Comparison of ENCODE assay signal across 9 cellular contexts in the genomic region with DNA sequence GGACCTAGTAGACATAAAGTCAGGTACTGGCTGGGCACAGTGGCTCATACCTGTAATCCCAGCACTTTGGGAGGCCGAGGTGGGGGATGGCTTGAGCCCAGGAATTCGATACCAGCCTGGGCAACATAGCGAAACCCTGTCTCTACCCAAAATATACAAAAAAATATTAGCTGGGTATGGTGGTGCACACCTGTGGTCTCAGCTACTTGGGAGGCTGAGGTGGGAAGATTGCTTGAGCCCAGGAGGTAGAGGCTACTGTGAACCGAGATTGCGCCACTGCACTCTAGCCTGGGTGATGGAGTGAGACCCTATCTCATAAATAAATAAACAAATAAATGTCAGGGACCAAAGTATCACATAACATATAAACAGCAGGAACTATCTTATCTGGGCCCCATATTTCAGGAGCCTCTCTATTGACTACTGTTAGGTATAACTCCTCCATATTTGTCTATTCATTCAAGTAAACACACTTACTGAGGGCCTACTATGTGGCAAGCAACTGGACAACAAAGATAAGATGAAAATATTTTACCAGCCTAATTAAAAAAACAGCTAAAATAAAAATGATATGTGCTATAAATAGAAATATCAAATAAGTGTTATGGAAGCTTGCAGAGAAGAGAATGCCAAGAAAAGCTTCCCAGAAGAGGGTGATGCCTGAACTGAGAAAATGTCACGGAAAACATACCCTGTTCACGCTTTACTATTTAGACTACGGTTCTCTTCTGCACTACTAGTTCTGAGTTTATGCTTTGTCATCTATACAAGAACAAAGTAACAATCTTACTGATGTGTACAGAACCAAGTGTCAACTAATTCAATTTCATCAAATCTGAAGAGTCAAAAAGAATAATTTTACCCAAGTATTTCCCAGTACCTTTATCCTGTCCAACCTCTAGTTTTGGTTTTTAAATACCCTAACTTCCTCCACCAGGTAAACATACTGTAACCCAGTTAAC. TPM values are rescaled to one million over a fixed set of nuclear protein-coding genes. Genes with fewer than 3 reads are reported as not detected.
A peak's percentile ranks its signal among the peaks of the same experiment; 100 is the strongest.
DNase-seq lines count a peak whose midpoint lies in the region; ATAC-seq and TF ChIP-seq lines count a peak whose summit lies in the region.
"Had no signal": no experiment of that assay in that cellular context is flagged by ENCODE, and none has a peak within 500 bp of the region (broad histone marks: within the 10 kb centered on the region; RNA-seq: fewer than 3 reads in every experiment).

No MANE protein-coding gene starts in this region.

- no peaks in the 10 kb centered on the region for H3K27me3 Mint-ChIP-seq in natural killer cell treated with Interleukin-12 subunit alpha and Interleukin-12 subunit beta and Interleukin-15 and Interleukin-18, amount 100 ng/mL, for 72 hours

- no peak for TF ChIP-seq POLR2A in thyroid gland (IDR thresholded peaks at IDR 0.05)

- peak overlapping the region; percentile 96 for H3K4me3 Mint-ChIP-seq in natural killer cell treated with Interleukin-12 subunit alpha and Interleukin-12 subunit beta and Interleukin-15 and Interleukin-18, amount 100 ng/mL, for 72 hours

- no peak for TF ChIP-seq CTCF in thyroid gland (IDR thresholded peaks at IDR 0.05)

- no peak for ATAC-seq in natural killer cell treated with Interleukin-12 subunit alpha and Interleukin-12 subunit beta and Interleukin-15 and Interleukin-18, amount 100 ng/mL, for 72 hours
- no peak for ATAC-seq in HG03439 (IDR thresholded peaks at IDR 0.05; ENCODE audit: unreplicated experiment)

- peak overlapping the region; percentile 92 to 96 for H3K27ac Mint-ChIP-seq in natural killer cell treated with Interleukin-12 subunit alpha and Interleukin-12 subunit beta and Interleukin-15 and Interleukin-18, amount 100 ng/mL, for 72 hours

- H3K27me3 ChIP-seq in BLaER1 (no peaks in the 10 kb centered on the region), MG63 (no peaks in the 10 kb centered on the region), ectodermal cell (ENCODE audit: control insufficient read depth, insufficient read depth, low read length, poor library complexity, severe bottlenecking) (no peaks in the 10 kb centered on the region), thyroid gland (no peaks in the 10 kb centered on the region)

- H4K20me1 ChIP-seq in BLaER1 = peaks cover 68% of the 10 kb centered on the region

- H3K9me3 ChIP-seq in BLaER1 (no peaks in the 10 kb centered on the region), MG63 (no peaks in the 10 kb centered on the region), ectodermal cell (ENCODE audit: control insufficient read depth, low read length) (no peaks in the 10 kb centered on the region), thyroid gland (no peaks in the 10 kb centered on the region)

- H3K4me2 ChIP-seq in BLaER1 = peak overlapping the region; percentile 87

- H3K36me3 ChIP-seq in BLaER1 (peaks cover 53% of the 10 kb centered on the region), MG63 (peaks cover 25% of the 10 kb centered on the region), ectodermal cell (ENCODE audit: control insufficient read depth, insufficient read depth, low read length) (peaks cover 11% of the 10 kb centered on the region), thyroid gland (peaks cover 0 to 13% of the 10 kb centered on the region in 2 donors)

- H3K4me3 ChIP-seq in BLaER1 = peak overlapping the region; percentile 88
- H3K4me3 ChIP-seq in MG63 = peak overlapping the region; percentile 91
- peak overlapping the region; percentile 99 for H3K4me3 ChIP-seq in ectodermal cell (ENCODE audit: insufficient read depth, low read depth, low read length)
- H3K4me3 ChIP-seq in thyroid gland (replicated peaks in 1 of 3) = peak overlapping the region in 1 of 3 donors; percentile 95

- H3K4me1 Mint-ChIP-seq in natural killer cell treated with Interleukin-12 subunit alpha and Interleukin-12 subunit beta and Interleukin-15 and Interleukin-18, amount 100 ng/mL, for 72 hours (ENCODE audit: low read depth in 2 of 2) = peaks cover 20 to 27% of the 10 kb centered on the region in 2 donors

- H3K9ac ChIP-seq in BLaER1 = peak overlapping the region; percentile 91

- DNase-seq in MG63 (no peak), thyroid gland (no peak), NCI-H2107 (lab: John Stamatoyannopoulos, UW) (no peak)
- DNase-seq in natural killer cell treated with Interleukin-12 subunit alpha and Interleukin-12 subunit beta and Interleukin-15 and Interleukin-18, amount 100 ng/mL, for 72 hours (ENCODE audit: low spot score) = no peak
- DNase-seq in activated effector memory CD4-positive, alpha-beta T cell treated with anti-CD3 and anti-CD28 coated beads, Interleukin-2, amount 50 U/mL, for 16 hours = no peak
- DNase-seq: activated CD4-positive, alpha-beta T cell treated with anti-CD3 and anti-CD28 coated beads for 1 hour had no signal

- peaks cover 13% of the 10 kb centered on the region for H3K36me3 Mint-ChIP-seq in natural killer cell treated with Interleukin-12 subunit alpha and Interleukin-12 subunit beta and Interleukin-15 and Interleukin-18, amount 100 ng/mL, for 72 hours

- intact Hi-C loops in thyroid gland (cut with DNase I) = no loop called here

- H3K27ac ChIP-seq in BLaER1 (no peak overlapping the region), ectodermal cell (ENCODE audit: insufficient read depth, low read depth, low read length, poor library complexity, severe bottlenecking) (peak overlapping the region; percentile 19), thyroid gland (peak overlapping the region in 1 of 3 donors; percentile 48)

- H3K9me3 Mint-ChIP-seq in natural killer cell treated with Interleukin-12 subunit alpha and Interleukin-12 subunit beta and Interleukin-15 and Interleukin-18, amount 100 ng/mL, for 72 hours = no peaks in the 10 kb centered on the region

- WGBS in ectodermal cell, 2 experiments = 89 to 91% methylated on average over 8 of the region's 8 CpGs
- 85 to 91% methylated on average over 8 of the region's 8 CpGs for WGBS in thyroid gland, 2 donors

- H3K4me1 ChIP-seq in BLaER1 (peaks cover 28% of the 10 kb centered on the region), ectodermal cell (ENCODE audit: control insufficient read depth, insufficient read depth, low read length) (peaks cover 9% of the 10 kb centered on the region), thyroid gland (peaks cover 22 to 25% of the 10 kb centered on the region in 2 donors)

RNA-seq across cellular contexts. Expression of gene NUP98, which starts 1.9 kb away (rescaled TPM):
- 99.7 and 106 TPM in 2 replicates for total RNA-seq in MG63 (2014; rRNA removed; shearing (Covaris generic); ENCODE audit: low replicate concordance)
- polyA plus RNA-seq in ectodermal cell (2013, experiment 1 of 4) = 82.8 TPM
- 85.4 TPM for polyA plus RNA-seq in ectodermal cell (2013, experiment 2 of 4)
- 70.1 TPM for polyA plus RNA-seq in ectodermal cell (2013, experiment 3 of 4)
- 71.7 TPM for polyA plus RNA-seq in ectodermal cell (2013, experiment 4 of 4)
- total RNA-seq in natural killer cell treated with Interleukin-12 subunit alpha and Interleukin-12 subunit beta and Interleukin-15 and Interleukin-18, amount 100 ng/mL, for 72 hours = 100 to 1,000 TPM; 116 to 176 TPM
- total RNA-seq in thyroid gland = 100 to 1,000 TPM; 117 to 188 (median 160) TPM

RNA-seq across cellular contexts. Expression of gene PGAP2, which starts 12.9 kb away (rescaled TPM):
- 8.1 and 8.9 TPM in 2 replicates for total RNA-seq in MG63 (2014; rRNA removed; shearing (Covaris generic); ENCODE audit: low replicate concordance)
- polyA plus RNA-seq in ectodermal cell (2013, experiment 1 of 4) = 47.0 TPM
- polyA plus RNA-seq in ectodermal cell (2013, experiment 2 of 4) = 42.8 TPM
- 37.0 TPM for polyA plus RNA-seq in ectodermal cell (2013, experiment 3 of 4)
- polyA plus RNA-seq in ectodermal cell (2013, experiment 4 of 4) = 34.4 TPM
- 10 to 100 TPM; 15.5 to 30.0 TPM for total RNA-seq in natural killer cell treated with Interleukin-12 subunit alpha and Interleukin-12 subunit beta and Interleukin-15 and Interleukin-18, amount 100 ng/mL, for 72 hours
- total RNA-seq in thyroid gland = 10 to 100 TPM; 24.6 to 36.5 (median 30.5) TPM

RNA-seq across cellular contexts. Expression of gene RHOG, which starts 45.3 kb away (rescaled TPM):
- 13.0 and 23.7 TPM in 2 replicates for total RNA-seq in MG63 (2014; rRNA removed; shearing (Covaris generic); ENCODE audit: low replicate concordance)
- 24.4 TPM for polyA plus RNA-seq in ectodermal cell (2013, experiment 1 of 4)
- polyA plus RNA-seq in ectodermal cell (2013, experiment 2 of 4) = 25.9 TPM
- polyA plus RNA-seq in ectodermal cell (2013, experiment 3 of 4) = 24.9 TPM
- 24.9 TPM for polyA plus RNA-seq in ectodermal cell (2013, experiment 4 of 4)
- total RNA-seq in natural killer cell treated with Interleukin-12 subunit alpha and Interleukin-12 subunit beta and Interleukin-15 and Interleukin-18, amount 100 ng/mL, for 72 hours = 100 to 1,000 TPM; 154 to 164 TPM
- 10 to 100 TPM; 17.3 to 39.0 (median 27.8) TPM for total RNA-seq in thyroid gland
